8 cellular contexts compared by ENCODE assay signal in genomic region chr10:70619271-70620019, GRCh38. TPM values are rescaled to one million over a fixed set of nuclear protein-coding genes. Genes with fewer than 3 reads are reported as not detected.
A peak's percentile ranks its signal among the peaks of the same experiment; 100 is the strongest.
DNase-seq lines count a peak whose midpoint lies in the region; ATAC-seq and TF ChIP-seq lines count a peak whose summit lies in the region.

No MANE protein-coding gene starts in this region.

- intact Hi-C loops in left colon (cut with DNase I, micrococcal nuclease) = no loop called here

- H3K4me3 ChIP-seq in AG09309 (ENCODE audit: control insufficient read depth, low read depth, low read length) (no peak overlapping the region), GM12865 (ENCODE audit: low read depth, low read length) (no peak overlapping the region)

- ATAC-seq in GM21515 (IDR thresholded peaks at IDR 0.05; ENCODE audit: unreplicated experiment) (no peak), GM21723 (IDR thresholded peaks at IDR 0.05; ENCODE audit: unreplicated experiment) (no peak), left colon (no peak)

- DNase-seq in AG09309 (ENCODE audit: low read depth) (no peak), GM12865 (ENCODE audit: low read depth) (no peak), OCI-M1 (lab: John Stamatoyannopoulos, UW) (peak; percentile 89), fibroblast of the conjunctiva (ENCODE audit: low read depth) (peak; percentile 13), left colon (no peak), NCI-H446 treated with DMSO at 0.1 percent for 48 hours (lab: John Stamatoyannopoulos, UW) (no peak)

- peak; percentile 45 for TF ChIP-seq CTCF in AG09309 (IDR thresholded peaks at IDR 0.05; ENCODE audit: control insufficient read depth, insufficient read depth, low read depth, low read length, missing control alignments)
- peak; percentile 31 for TF ChIP-seq CTCF in GM12865 (IDR thresholded peaks at IDR 0.05; ENCODE audit: insufficient read depth, low read depth, low read length, missing control alignments)

RNA-seq across cellular contexts. Expression of gene PRF1, which starts 16.9 kb away (rescaled TPM):
- 1 to 10 TPM; 2.7 to 4.3 TPM for total RNA-seq in left colon

RNA-seq across cellular contexts. Expression of gene ADAMTS14, which starts 52.9 kb away (rescaled TPM):
- total RNA-seq in left colon = 1 to 10 TPM in 1 of 2 donors, under 1 TPM in 1; 0.95 to 2.1 TPM

Comparison
In these comparisons a context has a peak if more than half of its experiments do, and no peak if none do; other contexts are left out.
1. DNase-seq: peak in OCI-M1 (single experiment) and fibroblast of the conjunctiva (single experiment); none in AG09309 (single experiment), GM12865 (single experiment), left colon (0 of 2) and NCI-H446 treated with DMSO at 0.1 percent for 48 hours (single experiment).